8 cellular contexts compared by ENCODE assay signal in the genomic region with DNA sequence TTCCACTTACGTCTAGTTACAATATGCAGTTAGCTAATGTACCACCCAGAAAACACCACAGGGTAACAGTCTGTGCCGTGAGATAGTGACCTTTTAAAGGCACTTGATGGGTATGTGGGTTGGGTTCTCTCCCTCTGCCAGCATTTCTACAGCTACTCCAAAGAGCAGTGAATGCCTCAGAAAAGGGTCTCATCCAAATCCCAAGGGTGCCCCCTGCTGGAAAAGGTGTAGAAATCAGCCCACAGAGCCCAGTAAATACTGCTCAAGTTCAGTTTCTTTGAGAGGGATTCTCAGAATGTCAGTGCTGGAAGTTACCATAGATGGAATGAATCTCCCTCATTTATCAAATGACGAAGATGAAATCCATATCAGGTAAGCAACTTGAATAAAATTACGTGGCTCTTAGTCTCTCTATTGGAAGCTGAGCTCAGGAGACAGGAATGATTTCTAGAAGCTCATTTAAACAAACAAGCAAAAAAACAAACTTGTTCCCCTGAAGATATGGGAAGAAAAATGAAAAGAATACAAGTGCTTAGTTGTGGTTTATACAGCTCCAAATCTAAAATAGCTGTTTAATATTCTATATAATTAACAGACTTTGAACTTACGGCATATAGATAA. TPM values are rescaled to one million over a fixed set of nuclear protein-coding genes. Genes with fewer than 3 reads are reported as not detected.
DNase-seq lines count a peak whose midpoint lies in the region; ATAC-seq, FAIRE-seq and TF ChIP-seq lines count a peak whose summit lies in the region.

No MANE protein-coding gene starts in this region.

- DNase-seq in COR-L47 (lab: John Stamatoyannopoulos, UW) = peak; percentile 58
- peak in 61 of 76 experiments; percentile 1 to 78 (median 30) for DNase-seq in HUDEP-2 (lab: John Stamatoyannopoulos, UW; ENCODE audit: unreplicated experiment in 76 of 76)
- DNase-seq in RCC 7860 (ENCODE audit: low spot score) = peak; percentile 25
- peak; percentile 68 to 76 for DNase-seq in activated T-cell treated with anti-CD3 and anti-CD28 coated beads, Interleukin-2, amount 50 U/mL, for 72 hours
- peak; percentile 72 to 92 for DNase-seq in foreskin fibroblast
- DNase-seq in osteoblast (ENCODE audit: insufficient read length, low spot score, missing footprints) = peak; percentile 73
- DNase-seq in upper lobe of right lung = no peak

- H3K36me3 Mint-ChIP-seq in activated T-cell treated with anti-CD3 and anti-CD28 coated beads, Interleukin-2, amount 50 U/mL, for 72 hours (ENCODE audit: insufficient read depth in 2 of 2) = no peaks in the 10 kb centered on the region

- no peaks in the 10 kb centered on the region for H3K4me1 ChIP-seq in osteoblast (ENCODE audit: insufficient read depth, low read length)
- H3K4me1 ChIP-seq in upper lobe of right lung = no peaks in the 10 kb centered on the region

- no peak overlapping the region for H3K27ac Mint-ChIP-seq in activated T-cell treated with anti-CD3 and anti-CD28 coated beads, Interleukin-2, amount 50 U/mL, for 72 hours

- peak; percentile 74 for TF ChIP-seq CTCF in foreskin fibroblast (IDR thresholded peaks at IDR 0.05; ENCODE audit: low read depth, low read length)
- TF ChIP-seq CTCF in osteoblast (IDR thresholded peaks at IDR 0.05; ENCODE audit: extremely low read depth, low read depth, low read length) = peak; percentile 78
- peak; percentile 72 for TF ChIP-seq CTCF in upper lobe of right lung (IDR thresholded peaks at IDR 0.05)

- FAIRE-seq in RCC 7860 (lab: Jason Lieb, UNC) = no peak

- H3K4me3 ChIP-seq in foreskin fibroblast (ENCODE audit: low read depth in 1 of 2, low read length in 2 of 2) = no peak overlapping the region
- H3K4me3 ChIP-seq in osteoblast (ENCODE audit: insufficient read depth, low read length) = no peak overlapping the region
- no peak overlapping the region for H3K4me3 ChIP-seq in upper lobe of right lung

- H3K4me2 ChIP-seq in osteoblast (ENCODE audit: insufficient read depth, low read length) = no peak overlapping the region

- no peaks in the 10 kb centered on the region for H3K27me3 Mint-ChIP-seq in activated T-cell treated with anti-CD3 and anti-CD28 coated beads, Interleukin-2, amount 50 U/mL, for 72 hours (ENCODE audit: low read depth)

- H3K4me1 Mint-ChIP-seq in activated T-cell treated with anti-CD3 and anti-CD28 coated beads, Interleukin-2, amount 50 U/mL, for 72 hours (ENCODE audit: low read depth) = peaks cover 9% of the 10 kb centered on the region

- H3K4me3 Mint-ChIP-seq in activated T-cell treated with anti-CD3 and anti-CD28 coated beads, Interleukin-2, amount 50 U/mL, for 72 hours = no peak overlapping the region

- H3K9me3 Mint-ChIP-seq in activated T-cell treated with anti-CD3 and anti-CD28 coated beads, Interleukin-2, amount 50 U/mL, for 72 hours = no peaks in the 10 kb centered on the region

- no peaks in the 10 kb centered on the region for H3K9me3 ChIP-seq in osteoblast (ENCODE audit: low read depth, low read length)
- H3K9me3 ChIP-seq in upper lobe of right lung = no peaks in the 10 kb centered on the region

- H3K27ac ChIP-seq in osteoblast (ENCODE audit: low read depth, low read length) (no peak overlapping the region), upper lobe of right lung (no peak overlapping the region)

- ATAC-seq in GM19463 (IDR thresholded peaks at IDR 0.05; ENCODE audit: unreplicated experiment) (peak; percentile 93), upper lobe of right lung (peak; percentile 95)
- ATAC-seq in activated T-cell treated with anti-CD3 and anti-CD28 coated beads, Interleukin-2, amount 50 U/mL, for 72 hours (replicated peaks in 1 of 2) = peak; percentile 85 to 89

- H4K20me1 ChIP-seq in osteoblast (ENCODE audit: insufficient read depth, low read length) = no peaks in the 10 kb centered on the region

- H2AFZ ChIP-seq in osteoblast (ENCODE audit: low read length) = no peak overlapping the region

- intact Hi-C loops in upper lobe of right lung (cut with DNase I) = loop anchor here (10.0 kb wide), 1 partner anchor 116 kb away; no protein-coding TSS in a partner anchor

- no peaks in the 10 kb centered on the region for H3K36me3 ChIP-seq in osteoblast (ENCODE audit: insufficient read depth, low read length)
- no peaks in the 10 kb centered on the region for H3K36me3 ChIP-seq in upper lobe of right lung

- H3K79me2 ChIP-seq in osteoblast (ENCODE audit: insufficient read depth, low read length) = no peaks in the 10 kb centered on the region

- H3K27me3 ChIP-seq in osteoblast (ENCODE audit: insufficient read depth, low read length) (no peaks in the 10 kb centered on the region), upper lobe of right lung (no peaks in the 10 kb centered on the region)

RNA-seq across cellular contexts. Expression of a gene that starts 9.5 kb away (rescaled TPM):
- total RNA-seq in activated T-cell treated with anti-CD3 and anti-CD28 coated beads, Interleukin-2, amount 50 U/mL, for 72 hours = under 1 TPM in 1 of 2 donors, not detected in 1; 0.37 TPM
- total RNA-seq in osteoblast (under 0.01 TPM in 2 replicates), upper lobe of right lung (not detected)

RNA-seq across cellular contexts. Expression of a gene that starts 38.6 kb away (rescaled TPM):
- not detected for total RNA-seq in activated T-cell treated with anti-CD3 and anti-CD28 coated beads, Interleukin-2, amount 50 U/mL, for 72 hours
- total RNA-seq in osteoblast = 0.29 TPM in 1 of 2 replicates, not detected in the other
- 12.5 TPM for total RNA-seq in upper lobe of right lung

Comparison
In these comparisons a context has a peak if more than half of its experiments do, and no peak if none do; other contexts are left out.
1. RNA of a gene that starts 38.6 kb away (total RNA-seq): 12.5 TPM in upper lobe of right lung (single experiment); not detected in activated T-cell treated with anti-CD3 and anti-CD28 coated beads, Interleukin-2, amount 50 U/mL, for 72 hours and 0.29 TPM in osteoblast; every median in the first group is over 10 times any median in the second.
2. Peak in every context shown above with its lines, with median percentiles within 50 percentile points of each other: ATAC-seq and CTCF ChIP-seq.